ENCODE assay signal across 18 cellular contexts in the genomic region with DNA sequence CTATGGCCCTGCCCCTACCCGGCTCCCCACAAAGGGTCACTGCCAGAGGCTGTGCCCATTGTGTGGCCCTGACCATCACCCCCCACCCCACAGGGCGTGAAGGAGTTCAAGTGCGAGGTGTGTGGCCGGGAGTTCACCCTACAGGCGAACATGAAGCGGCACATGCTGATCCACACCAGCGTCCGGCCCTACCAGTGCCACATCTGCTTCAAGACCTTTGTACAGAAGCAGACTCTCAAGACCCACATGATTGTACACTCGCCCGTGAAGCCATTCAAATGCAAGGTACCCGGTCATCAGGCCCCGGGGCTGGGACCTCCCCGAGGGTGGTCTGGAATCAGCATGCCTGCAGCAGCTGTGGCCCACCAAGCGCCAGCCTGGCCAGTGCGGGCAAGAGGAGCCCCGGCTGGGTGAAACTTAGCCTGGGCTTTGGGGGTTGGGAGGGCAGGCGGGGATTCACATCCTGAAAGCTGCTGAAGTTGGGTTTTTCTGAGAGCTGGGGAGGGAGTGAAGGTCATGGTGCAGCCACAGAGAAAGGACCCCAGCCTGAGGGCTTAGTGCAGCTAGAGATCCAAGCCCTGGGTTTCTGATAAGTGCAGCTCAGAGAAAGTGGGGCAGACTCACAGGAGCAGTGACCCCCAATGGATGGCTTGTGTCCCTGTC. TPM values are rescaled to one million over a fixed set of nuclear protein-coding genes. Genes with fewer than 3 reads are reported as not detected.
DNase-seq lines count a peak whose midpoint lies in the region; ATAC-seq and TF ChIP-seq lines count a peak whose summit lies in the region.
"Had no signal": no experiment of that assay in that cellular context is flagged by ENCODE, and none has a peak within 500 bp of the region (broad histone marks: within the 10 kb centered on the region; RNA-seq: fewer than 3 reads in every experiment).

No MANE protein-coding gene starts in this region.

- no peak overlapping the region for H3K9ac ChIP-seq in mesenchymal stem cell (ENCODE audit: low read length)

- H3K27me3 ChIP-seq in left ventricle myocardium inferior (ENCODE audit: low read depth): no peaks in the 10 kb centered on the region
- H3K27me3 ChIP-seq in mesenchymal stem cell (ENCODE audit: control insufficient read depth in 1 of 2, insufficient read depth in 1 of 2, low read length in 2 of 2): no peaks in the 10 kb centered on the region
- H3K27me3 ChIP-seq in thymus (ENCODE audit: control insufficient read depth, insufficient read depth): no peaks in the 10 kb centered on the region

- no peak overlapping the region for H2BK5ac ChIP-seq in mesenchymal stem cell (ENCODE audit: low read depth, low read length, poor library complexity, severe bottlenecking)

- H3K4me2 ChIP-seq in mesenchymal stem cell (ENCODE audit: low read length, poor library complexity, severe bottlenecking): no peak overlapping the region

- H2BK12ac ChIP-seq in mesenchymal stem cell (ENCODE audit: low read length in 2 of 2): no peak overlapping the region

- H3K4me3 ChIP-seq in left ventricle myocardium inferior (no peak overlapping the region), mesenchymal stem cell (ENCODE audit: insufficient read depth in 1 of 2, low read depth in 1 of 2, low read length in 2 of 2) (no peak overlapping the region), thymus (ENCODE audit: low read length) (no peak overlapping the region)

- H4K91ac ChIP-seq in mesenchymal stem cell (ENCODE audit: low read length): no peak overlapping the region

- H3K9me3 ChIP-seq in left ventricle myocardium inferior (replicated peaks) (no peaks in the 10 kb centered on the region), mesenchymal stem cell (ENCODE audit: control insufficient read depth, low read length) (no peaks in the 10 kb centered on the region), thymus (ENCODE audit: control insufficient read depth) (no peaks in the 10 kb centered on the region)

- H3K4ac ChIP-seq in mesenchymal stem cell (ENCODE audit: low read depth in 1 of 2, low read length in 2 of 2): no peak overlapping the region

- H3K14ac ChIP-seq in mesenchymal stem cell (ENCODE audit: low read length in 2 of 2): no peak overlapping the region

- H4K8ac ChIP-seq in mesenchymal stem cell (ENCODE audit: low read length): peak overlapping the region; percentile 8

- H3K4me1 ChIP-seq in left ventricle myocardium inferior (peaks cover 26% of the 10 kb centered on the region), mesenchymal stem cell (ENCODE audit: control insufficient read depth, insufficient read depth, low read depth, low read length) (peaks cover 8% of the 10 kb centered on the region), thymus (ENCODE audit: control insufficient read depth, insufficient read depth, low read length) (no peaks in the 10 kb centered on the region)

- no peak overlapping the region for H2BK120ac ChIP-seq in mesenchymal stem cell (ENCODE audit: low read depth, low read length)

- TF ChIP-seq CTCF in left ventricle myocardium inferior (IDR thresholded peaks at IDR 0.05; ENCODE audit: borderline replicate concordance) (no peak), VCaP (conservative IDR thresholded peaks at IDR 0.05) (no peak)

- H2AFZ ChIP-seq in mesenchymal stem cell (ENCODE audit: low read depth, low read length): no peak overlapping the region

- no peak overlapping the region for H2BK15ac ChIP-seq in mesenchymal stem cell (ENCODE audit: low read depth, poor library complexity, severe bottlenecking)

- peaks cover 28% of the 10 kb centered on the region for H3K79me1 ChIP-seq in mesenchymal stem cell (replicated peaks; ENCODE audit: low read length, poor library complexity, severe bottlenecking)

- H3K23ac ChIP-seq in mesenchymal stem cell (ENCODE audit: low read length in 2 of 2): no peak overlapping the region

- DNase-seq in left ventricle myocardium inferior (no peak), left cardiac atrium (no peak), mesenchymal stem cell (no peak), T1000 (lab: John Stamatoyannopoulos, UW) (no peak)
- DNase-seq in effector CD8-positive, alpha-beta T cell (lab: John Stamatoyannopoulos, UW): no peak
- DNase-seq: AML-193; Calu3; CD4-positive, alpha-beta T cell; DMS79 treated with DMSO at 0.1 percent for 48 hours; Kasumi-1; NCI-H1417 treated with DMSO at 0.1 percent for 48 hours; NCI-H2029; NCI-H2171 treated with DMSO at 0.1 percent for 48 hours; NCI-H82; SIG-M5 had no signal

- ATAC-seq in left cardiac atrium (no peak), GM18870 (IDR thresholded peaks at IDR 0.05; ENCODE audit: unreplicated experiment) (no peak)

- H3K36me3 ChIP-seq in left ventricle myocardium inferior: peaks cover 5% of the 10 kb centered on the region
- H3K36me3 ChIP-seq in mesenchymal stem cell (ENCODE audit: control insufficient read depth in 1 of 2, insufficient read depth in 2 of 2, low read depth in 1 of 2, low read length in 2 of 2): peaks cover 35 to 68% of the 10 kb centered on the region in 2 experiments
- H3K36me3 ChIP-seq in thymus (ENCODE audit: control insufficient read depth, insufficient read depth): peaks cover 45% of the 10 kb centered on the region

- no peak overlapping the region for H3K18ac ChIP-seq in mesenchymal stem cell (ENCODE audit: low read depth in 1 of 2, low read length in 2 of 2)

- WGBS in mesenchymal stem cell: 96% methylated on average over 17 of the region's 17 CpGs
- 96% methylated on average over 17 of the region's 17 CpGs for WGBS in thymus

- H2AK5ac ChIP-seq in mesenchymal stem cell (ENCODE audit: low read length, severe bottlenecking): no peak overlapping the region

- intact Hi-C loops in left ventricle myocardium inferior (cut with micrococcal nuclease) (loop anchor here (10.0 kb wide), 1 partner anchor 178 kb away; the partner anchor contains the start of gene AP3S2), left cardiac atrium (cut with DNase I) (loop anchor here (5.0 to 10.0 kb wide), 4 partner anchors 68 to 311 kb away; partner anchors contain the start of gene ZNF710 (in 2 of the 2))

- H3K27ac ChIP-seq in left ventricle myocardium inferior (replicated peaks): peak overlapping the region; percentile 40
- H3K27ac ChIP-seq in VCaP: peak overlapping the region; percentile 6; the same call in 1 of the 2 replicates
- H3K27ac ChIP-seq in mesenchymal stem cell (ENCODE audit: low read length, poor library complexity, severe bottlenecking): no peak overlapping the region
- H3K27ac ChIP-seq in thymus (ENCODE audit: low read depth): peak overlapping the region; percentile 8

RNA-seq across cellular contexts. Expression of gene IDH2, which starts 29.2 kb away (rescaled TPM):
- total RNA-seq in left ventricle myocardium inferior: 933 TPM
- total RNA-seq in left cardiac atrium: 100 to 1,000 TPM; 242 to 257 TPM
- 33.5 TPM for polyA plus RNA-seq in mesenchymal stem cell (2013, experiment 1 of 2)
- polyA plus RNA-seq in mesenchymal stem cell (2013, experiment 2 of 2): 33.2 TPM
- 68.7 TPM for polyA plus RNA-seq in thymus
